ENCODE assay signal across 8 cellular contexts in the genomic region with DNA sequence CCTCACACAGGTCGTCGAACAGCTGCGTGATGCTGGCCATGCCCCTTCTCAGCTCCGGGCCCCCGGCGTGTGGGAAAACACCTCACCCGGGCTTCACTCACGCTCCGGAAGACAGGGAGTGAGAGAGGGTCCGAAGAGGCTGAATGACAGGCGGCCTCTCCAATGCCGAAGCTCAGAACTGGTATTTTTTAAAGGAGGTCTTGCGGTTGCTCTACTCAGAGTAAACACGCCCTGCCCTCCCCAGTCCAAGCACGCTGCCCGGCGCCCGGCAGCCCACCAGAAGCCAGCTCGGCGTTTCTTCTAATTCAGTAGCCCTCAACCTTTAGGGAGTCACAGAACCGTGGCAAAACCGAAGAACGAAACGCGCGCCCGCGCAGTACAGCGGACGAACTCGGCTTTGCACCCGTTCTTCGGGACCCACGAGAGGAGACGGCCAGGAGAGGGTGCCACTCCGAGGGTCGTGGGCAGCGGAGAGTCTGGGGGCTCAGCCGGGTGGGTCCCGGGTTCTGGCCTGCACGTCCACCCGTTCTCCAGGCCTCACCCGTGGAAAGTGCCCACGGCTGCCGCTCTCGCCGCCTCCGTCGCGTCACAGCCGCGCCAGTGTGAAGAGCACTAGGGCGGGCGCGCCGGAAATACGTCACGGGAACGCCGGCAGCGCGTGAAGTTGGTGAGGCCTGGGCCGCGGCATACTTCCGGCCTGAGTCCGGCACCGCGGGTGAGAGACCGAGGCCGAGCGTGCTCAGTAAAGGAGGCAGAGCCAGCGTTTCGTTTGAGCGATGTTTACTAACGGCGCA. TPM values are rescaled to one million over a fixed set of nuclear protein-coding genes. Genes with fewer than 3 reads are reported as not detected.
A peak's percentile ranks its signal among the peaks of the same experiment; 100 is the strongest.
DNase-seq lines count a peak whose midpoint lies in the region; ATAC-seq and TF ChIP-seq lines count a peak whose summit lies in the region.

A gene with protein sequence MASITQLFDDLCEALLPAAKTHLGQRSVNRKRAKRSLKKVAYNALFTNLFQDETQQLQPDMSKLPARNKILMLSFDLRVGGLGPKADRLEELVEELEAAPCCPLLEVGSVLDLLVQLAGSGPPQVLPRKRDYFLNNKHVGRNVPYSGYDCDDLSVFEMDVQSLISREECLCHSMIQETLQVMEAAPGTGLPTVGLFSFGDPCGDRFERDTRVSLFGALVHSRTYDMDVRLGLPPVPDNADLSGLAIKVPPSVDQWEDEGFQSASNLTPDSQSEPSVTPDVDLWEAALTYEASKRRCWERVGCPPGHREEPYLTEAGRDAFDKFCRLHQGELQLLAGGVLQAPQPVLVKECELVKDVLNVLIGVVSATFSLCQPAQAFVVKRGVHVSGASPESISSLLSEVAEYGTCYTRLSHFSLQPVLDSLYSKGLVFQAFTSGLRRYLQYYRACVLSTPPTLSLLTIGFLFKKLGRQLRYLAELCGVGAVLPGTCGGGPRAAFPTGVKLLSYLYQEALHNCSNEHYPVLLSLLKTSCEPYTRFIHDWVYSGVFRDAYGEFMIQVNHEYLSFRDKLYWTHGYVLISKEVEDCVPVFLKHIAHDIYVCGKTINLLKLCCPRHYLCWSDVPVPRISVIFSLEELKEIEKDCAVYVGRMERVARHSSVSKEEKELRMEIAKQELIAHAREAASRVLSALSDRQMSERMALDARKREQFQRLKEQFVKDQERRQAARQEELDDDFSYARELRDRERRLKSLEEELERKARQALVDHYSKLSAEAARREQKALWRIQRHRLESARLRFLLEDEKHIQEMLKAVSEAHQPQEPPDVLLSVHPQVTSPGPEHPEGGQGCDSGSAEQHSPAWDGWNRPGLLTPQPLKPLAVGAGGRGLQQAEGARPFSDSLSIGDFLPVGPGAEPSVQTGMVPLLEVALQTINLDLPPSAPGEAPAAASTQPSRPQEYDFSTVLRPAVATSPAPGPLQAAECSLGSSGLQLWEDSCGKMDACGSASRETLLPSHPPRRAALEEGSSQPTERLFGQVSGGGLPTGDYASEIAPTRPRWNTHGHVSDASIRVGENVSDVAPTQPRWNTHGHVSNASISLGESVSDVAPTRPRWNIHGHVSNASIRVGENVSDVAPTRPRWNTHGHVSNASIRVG (N-terminal part only) (minus strand): TSS at position 604 of the 794 bp plus-strand sequence. CDS start 564 bp downstream, at position 40.

- no peaks in the 10 kb centered on the region for H3K27me3 ChIP-seq in dorsolateral prefrontal cortex

- peak within 1 kb of the TSS in 58 of 59 donors; percentile 29 to 96 (median 85) for H3K27ac ChIP-seq in dorsolateral prefrontal cortex

- intact Hi-C loops in dorsolateral prefrontal cortex (cut with DNase I) (loop anchor here in 1 of 2 donors (10.0 kb wide), 1 partner anchor 280 kb away; a partner anchor contains a TSS), lower leg skin (cut with DNase I; ENCODE audit: low total_unique reads) (no loop called here)

- TF ChIP-seq POLR2A in lower leg skin (IDR thresholded peaks at IDR 0.05) = peak in 1 of 2 donors; percentile 32

- 0 to 1% methylated on average over 41 to 48 of the region's 76 CpGs for WGBS in lower leg skin, 2 donors

- DNase-seq in Ammon's horn (ENCODE audit: low spot score) (peak; percentile 96), GM19238 (ENCODE audit: insufficient read length, low spot score) (peak; percentile 93), NCI-H774 (lab: John Stamatoyannopoulos, UW) (peak; percentile 74), dorsolateral prefrontal cortex (peak; percentile 91 to 98 (median 96)), lower leg skin (ENCODE audit: low spot score in 2 of 2) (peak; percentile 92 to 99)
- peak; percentile 92 to 93 for DNase-seq in activated CD4-positive, alpha-beta T cell treated with anti-CD3 and anti-CD28 coated beads, Interleukin-2, amount 50 U/mL, for 48 hours
- peak; percentile 92 to 95 for DNase-seq in stimulated activated CD4-positive, alpha-beta T cell treated with anti-CD3 and anti-CD28 coated beads, Interleukin-4, amount 100 ng/mL, for 4 hours

- peak in 50 of 56 donors; percentile 16 to 71 (median 40) for TF ChIP-seq CTCF in dorsolateral prefrontal cortex (IDR thresholded peaks at IDR 0.05 in 54 of 56, conservative IDR thresholded peaks at IDR 0.05 in 2 of 56; ENCODE audit: low read depth in 1 of 56, partially characterized antibody in 56 of 56)
- no peak for TF ChIP-seq CTCF in lower leg skin (IDR thresholded peaks at IDR 0.05)

- peak within 1 kb of the TSS; percentile 60 to 100 (median 93) for H3K4me3 ChIP-seq in dorsolateral prefrontal cortex
- H3K4me3 ChIP-seq in lower leg skin (ENCODE audit: low read depth, poor library complexity, severe bottlenecking) = peak within 1 kb of the TSS; percentile 84

- ATAC-seq in HG03457 (IDR thresholded peaks at IDR 0.05; ENCODE audit: unreplicated experiment) = peak; percentile 63

RNA-seq across cellular contexts. Expression of the gene that starts here (rescaled TPM):
- 10 to 100 TPM; 40.5 to 94.4 (median 60.7) TPM for total RNA-seq in dorsolateral prefrontal cortex
- 10 to 100 TPM; 37.1 to 67.0 (median 52.5) TPM for total RNA-seq in lower leg skin

Comparison
In these comparisons a context has a peak if more than half of its experiments do, and no peak if none do; other contexts are left out.
1. Peak in every context shown above with its lines: DNase-seq, ATAC-seq, H3K4me3 ChIP-seq and H3K27ac ChIP-seq.
2. CTCF ChIP-seq: peak in dorsolateral prefrontal cortex (50 of 56); none in lower leg skin (0 of 3).